1 cellular context compared by ENCODE assay signal in genomic region chr16:28823291-28823718, GRCh38.
A peak's percentile ranks its signal among the peaks of the same experiment; 100 is the strongest.
TF ChIP-seq lines count a peak whose summit lies in the region.

No MANE protein-coding gene starts in this region.

TF ChIP-seq in K562, 482 proteins besides CTCF, POLR2A, EP300 and RAD21 (continued from another document):
- TF ChIP-seq MGA (IDR thresholded peaks at IDR 0.05) (no peak), RBM22 (IDR thresholded peaks at IDR 0.05; ENCODE audit: low read depth, low read length, poor library complexity, severe bottlenecking) (peak; percentile 21), SRSF7 (optimal IDR thresholded peaks at IDR 0.05; ENCODE audit: low read depth, low read length) (peak; percentile 75), NBN (IDR thresholded peaks at IDR 0.05; ENCODE audit: low read depth) (no peak), ZNF12 (CRISPR knock-in tag; IDR thresholded peaks at IDR 0.05) (peak; percentile 76; the same call in 1 of the 2 replicates), SMAD4 (CRISPR knock-in tag; conservative IDR thresholded peaks at IDR 0.05) (0 out of 2 replicates have a peak, but pooled peaks have one; percentile 51), ZNF699 (CRISPR knock-in tag; IDR thresholded peaks at IDR 0.05; ENCODE audit: insufficient replicate concordance) (no peak), E2F3 (CRISPR knock-in tag; IDR thresholded peaks at IDR 0.05) (peak; percentile 53; the same call in 1 of the 2 replicates), TAF1 (IDR thresholded peaks at IDR 0.05; ENCODE audit: control insufficient read depth, extremely low read depth, insufficient read depth, low read length, severe bottlenecking) (peak; percentile 3), FOXJ2 (tag; IDR thresholded peaks at IDR 0.05) (no peak), SIN3B (IDR thresholded peaks at IDR 0.05; ENCODE audit: low read depth) (peak; percentile 18; the same call in 1 of the 2 replicates), MCM7 (IDR thresholded peaks at IDR 0.05) (no peak), ZNF224 (CRISPR knock-in tag; IDR thresholded peaks at IDR 0.05) (0 out of 2 replicates have a peak, but pooled peaks have one; percentile 25), CHD1 (IDR thresholded peaks at IDR 0.05; ENCODE audit: low read length) (peak; percentile 98), FOXK1 (CRISPR knock-in tag; IDR thresholded peaks at IDR 0.05; ENCODE audit: borderline replicate concordance) (no peak), HMG20A (CRISPR knock-in tag; conservative IDR thresholded peaks at IDR 0.05) (no peak), ELF1 (tag; IDR thresholded peaks at IDR 0.05) (peak; percentile 21; the same call in 1 of the 2 replicates), ZBTB9 (CRISPR knock-in tag; IDR thresholded peaks at IDR 0.05) (peak; percentile 84), HNRNPL (IDR thresholded peaks at IDR 0.05; ENCODE audit: low read depth, low read length) (peak; percentile 65; the same call in 1 of the 2 replicates), ETV6 (IDR thresholded peaks at IDR 0.05; ENCODE audit: borderline replicate concordance in 1 of 2, low read depth in 2 of 2, low read length in 1 of 2) (no peak), ETV6 (CRISPR knock-in tag; IDR thresholded peaks at IDR 0.05; ENCODE audit: borderline replicate concordance) (0 out of 2 replicates have a peak, but pooled peaks have one; percentile 23), PURB (CRISPR knock-in tag; IDR thresholded peaks at IDR 0.05; ENCODE audit: low read depth) (no peak), NONO (IDR thresholded peaks at IDR 0.05; ENCODE audit: low read depth in 2 of 2, low read length in 1 of 2) (peak in 1 of 2 experiments; percentile 60; a peak in 2 of 4 replicates), E2F1 (CRISPR knock-in tag; IDR thresholded peaks at IDR 0.05) (0 out of 2 replicates have a peak, but pooled peaks have one; percentile 65), ZNF589 (CRISPR knock-in tag; IDR thresholded peaks at IDR 0.05; ENCODE audit: low read depth) (0 out of 2 replicates have a peak, but pooled peaks have one; percentile 16)
